ENCODE assay signal across 8 cellular contexts in genomic region chr5:98927242-98927987, GRCh38. TPM values are rescaled to one million over a fixed set of nuclear protein-coding genes. Genes with fewer than 3 reads are reported as not detected.
A peak's percentile ranks its signal among the peaks of the same experiment; 100 is the strongest.
DNase-seq lines count a peak whose midpoint lies in the region; ATAC-seq and TF ChIP-seq lines count a peak whose summit lies in the region.

No MANE protein-coding gene starts in this region.

- H3K36me3 ChIP-seq in DND-41 (ENCODE audit: insufficient read depth, low read length) (peaks cover 40% of the 10 kb centered on the region), MM.1S (replicated peaks; ENCODE audit: insufficient read depth, low read length) (peaks cover 8% of the 10 kb centered on the region; the same call in 1 of the 2 replicates)

- intact Hi-C loops in dorsolateral prefrontal cortex (cut with DNase I), result loop anchor here (5.0 kb wide), 1 partner anchor 155 kb away; the partner anchor contains the start of gene RGMB (in 2 of the 2)

- H2AFZ ChIP-seq in DND-41 (ENCODE audit: low read depth, low read length) (peak overlapping the region; percentile 34), MM.1S (ENCODE audit: low read length) (peak overlapping the region; percentile 20)

- H4K20me1 ChIP-seq in DND-41 (ENCODE audit: insufficient read depth, low read length) (peaks cover 45% of the 10 kb centered on the region), MM.1S (ENCODE audit: insufficient read depth, low read length) (peaks cover 3% of the 10 kb centered on the region)

- DNase-seq in DND-41 (peak; percentile 66), MM.1S (peak; percentile 47), dorsolateral prefrontal cortex (peak in 2 of 10 donors; percentile 21 to 32), midbrain (lab: John Stamatoyannopoulos, UW) (peak; percentile 52)
- DNase-seq in activated CD4-positive, alpha-beta T cell treated with anti-CD3 and anti-CD28 coated beads for 24 hours (ENCODE audit: low read depth in 2 of 2), result peak; percentile 24 to 38
- peak; percentile 17 for DNase-seq in stimulated activated CD8-positive, alpha-beta memory T cell treated with anti-CD3 and anti-CD28 coated beads, Interleukin-4, amount 100 ng/mL, for 24 hours (ENCODE audit: low read depth)

- H3F3A ChIP-seq in MM.1S (ENCODE audit: insufficient read depth, low read length), result peaks cover 27% of the 10 kb centered on the region

- H3K4me2 ChIP-seq in DND-41 (ENCODE audit: insufficient read depth, low read length) (peak overlapping the region; percentile 85), MM.1S (ENCODE audit: low read depth, low read length) (peak overlapping the region; percentile 66)

- peaks cover 93% of the 10 kb centered on the region for H3K79me2 ChIP-seq in DND-41 (ENCODE audit: insufficient read depth, low read length)
- peaks cover 72% of the 10 kb centered on the region for H3K79me2 ChIP-seq in MM.1S (ENCODE audit: low read length)

- TF ChIP-seq CTCF in DND-41 (IDR thresholded peaks at IDR 0.05; ENCODE audit: borderline replicate concordance, extremely low read depth, low read length, poor library complexity, severe bottlenecking) (no peak), MM.1S (IDR thresholded peaks at IDR 0.05; ENCODE audit: low read length) (no peak), dorsolateral prefrontal cortex (IDR thresholded peaks at IDR 0.05 in 54 of 56, conservative IDR thresholded peaks at IDR 0.05 in 2 of 56; ENCODE audit: low read depth in 1 of 56, partially characterized antibody in 56 of 56) (no peak)

- H3K9me3 ChIP-seq in DND-41 (ENCODE audit: insufficient read depth, low read length, severe bottlenecking) (no peaks in the 10 kb centered on the region), MM.1S (replicated peaks; ENCODE audit: insufficient read depth, low read length) (no peaks in the 10 kb centered on the region)

- peak overlapping the region; percentile 87 for H3K27ac ChIP-seq in DND-41 (ENCODE audit: low read length)
- H3K27ac ChIP-seq in MM.1S (ENCODE audit: low read length), result peak overlapping the region; percentile 99
- H3K27ac ChIP-seq in dorsolateral prefrontal cortex, result peak overlapping the region; percentile 63 to 100 (median 99)

- ATAC-seq in DND-41 (ENCODE audit: insufficient read depth, low read depth) (peak; percentile 36), GM21526 (IDR thresholded peaks at IDR 0.05; ENCODE audit: low FRiP score, unreplicated experiment) (peak; percentile 22), HG02938 (IDR thresholded peaks at IDR 0.05; ENCODE audit: unreplicated experiment) (no peak)

- peaks cover 62% of the 10 kb centered on the region for H3K4me1 ChIP-seq in DND-41 (ENCODE audit: insufficient read depth, low read length)
- H3K4me1 ChIP-seq in MM.1S (ENCODE audit: low read length), result peaks cover 10% of the 10 kb centered on the region; the same call in 1 of the 2 replicates

- H3K27me3 ChIP-seq in DND-41 (ENCODE audit: insufficient read depth, low read length, poor library complexity), result no peaks in the 10 kb centered on the region
- H3K27me3 ChIP-seq in MM.1S (replicated peaks; ENCODE audit: insufficient read depth, low read length), result no peaks in the 10 kb centered on the region
- H3K27me3 ChIP-seq in dorsolateral prefrontal cortex, result no peaks in the 10 kb centered on the region

- peak overlapping the region; percentile 48 to 98 for H3K4me3 ChIP-seq in DND-41 (ENCODE audit: low read depth in 1 of 2, low read length in 2 of 2)
- peak overlapping the region; percentile 75 for H3K4me3 ChIP-seq in MM.1S (ENCODE audit: low read length)
- H3K4me3 ChIP-seq in dorsolateral prefrontal cortex, result peak overlapping the region; percentile 60 to 98 (median 88)

- H3K9ac ChIP-seq in DND-41 (ENCODE audit: low read depth, low read length) (peak overlapping the region; percentile 99), MM.1S (ENCODE audit: low read length) (peak overlapping the region; percentile 80)

- H3K9me2 ChIP-seq in MM.1S (replicated peaks; ENCODE audit: insufficient read depth, low read length), result no peaks in the 10 kb centered on the region

RNA-seq across cellular contexts. Expression of gene CHD1, which starts 1.4 kb away (rescaled TPM):
- total RNA-seq in dorsolateral prefrontal cortex, result 10 to 100 TPM; 19.6 to 53.4 (median 28.9) TPM
